ENCODE assay signal across 1 cellular context in genomic region chr14:20412876-20413784, GRCh38.
A peak's percentile ranks its signal among the peaks of the same experiment; 100 is the strongest.
TF ChIP-seq lines count a peak whose summit lies in the region.

Gene TEP1 (minus strand): TSS chr14:20413501. CDS start chr14:20408439, 5,062 bp downstream.

TF ChIP-seq in K562, 482 proteins besides CTCF, POLR2A, EP300 and RAD21 (continued from another document and continues in another):
- TF ChIP-seq JUN (IDR thresholded peaks at IDR 0.05; ENCODE audit: borderline replicate concordance, low read depth, low read length) (no peak), JUN (CRISPR knock-in tag; IDR thresholded peaks at IDR 0.05; ENCODE audit: borderline replicate concordance) (no peak), TAF9B (IDR thresholded peaks at IDR 0.05; ENCODE audit: partially characterized antibody) (peak; percentile 63), CBX1 (IDR thresholded peaks at IDR 0.05; ENCODE audit: low read depth) (no peak), ZNF561 (CRISPR knock-in tag; conservative IDR thresholded peaks at IDR 0.05) (no peak), CREB3L1 (IDR thresholded peaks at IDR 0.05; ENCODE audit: borderline replicate concordance, low read depth) (no peak), PTBP1 (IDR thresholded peaks at IDR 0.05; ENCODE audit: low read depth, low read length) (no peak), ATF1 (CRISPR knock-in tag; IDR thresholded peaks at IDR 0.05) (no peak), ATF1 (tag; IDR thresholded peaks at IDR 0.05) (0 out of 2 replicates have a peak, but pooled peaks have one; percentile 17), ZFX (CRISPR knock-in tag; IDR thresholded peaks at IDR 0.05) (peak; percentile 36; the same call in 1 of the 2 replicates), ETS1 (conservative IDR thresholded peaks at IDR 0.05; ENCODE audit: control insufficient read depth, low read depth, low read length) (no peak), POLR2AphosphoS5 (IDR thresholded peaks at IDR 0.05; ENCODE audit: control insufficient read depth, insufficient read depth, low read depth, low read length) (no peak), ELK1 (CRISPR knock-in tag; IDR thresholded peaks at IDR 0.05) (no peak), MEF2A (IDR thresholded peaks at IDR 0.05; ENCODE audit: control insufficient read depth, low read depth, low read length) (no peak), HNRNPL (IDR thresholded peaks at IDR 0.05; ENCODE audit: low read depth, low read length) (peak; percentile 82; the same call in 1 of the 2 replicates), THAP7 (CRISPR knock-in tag; IDR thresholded peaks at IDR 0.05) (no peak), ZNF24 (IDR thresholded peaks at IDR 0.05) (no peak), DACH1 (IDR thresholded peaks at IDR 0.05; ENCODE audit: partially characterized antibody) (no peak), PRPF4 (IDR thresholded peaks at IDR 0.05; ENCODE audit: insufficient read depth, low read depth, low read length, poor library complexity, severe bottlenecking) (no peak), ZNF589 (CRISPR knock-in tag; IDR thresholded peaks at IDR 0.05; ENCODE audit: low read depth) (no peak), ZNF384 (IDR thresholded peaks at IDR 0.05; ENCODE audit: low read depth, low read length) (no peak), RB1 (IDR thresholded peaks at IDR 0.05; ENCODE audit: low read depth) (0 out of 2 replicates have a peak, but pooled peaks have one; percentile 12), ARID4B (CRISPR knock-in tag; IDR thresholded peaks at IDR 0.05) (no peak), CCNT2 (IDR thresholded peaks at IDR 0.05; ENCODE audit: borderline replicate concordance, extremely low read depth, insufficient read length, low read depth, low read length) (peak; percentile 22), ETV5 (CRISPR knock-in tag; IDR thresholded peaks at IDR 0.05; ENCODE audit: low read depth) (peak; percentile 78; the same call in 1 of the 2 replicates), HES1 (IDR thresholded peaks at IDR 0.05; ENCODE audit: low read depth) (no peak), PCBP2 (IDR thresholded peaks at IDR 0.05; ENCODE audit: low read depth, low read length, poor library complexity, severe bottlenecking) (no peak), GATA2 (CRISPR knock-in tag; IDR thresholded peaks at IDR 0.05) (no peak), ZNF668 (CRISPR knock-in tag; IDR thresholded peaks at IDR 0.05) (no peak), CC2D1A (IDR thresholded peaks at IDR 0.05) (no peak), GABPB2 (CRISPR knock-in tag; conservative IDR thresholded peaks at IDR 0.05) (no peak), ZBTB12 (CRISPR knock-in tag; IDR thresholded peaks at IDR 0.05) (no peak), NFATC3 (IDR thresholded peaks at IDR 0.05) (no peak), ZFPM2 (CRISPR knock-in tag; IDR thresholded peaks at IDR 0.05) (no peak), ZNF232 (CRISPR knock-in tag; IDR thresholded peaks at IDR 0.05) (no peak), HDAC3 (IDR thresholded peaks at IDR 0.05; ENCODE audit: borderline replicate concordance, partially characterized antibody) (no peak), LARP7 (IDR thresholded peaks at IDR 0.05) (no peak), SMAD3 (CRISPR knock-in tag; conservative IDR thresholded peaks at IDR 0.05) (no peak), HDAC1 (IDR thresholded peaks at IDR 0.05) (no peak; a peak in 1 of 4 replicates), ID3 (CRISPR knock-in tag; IDR thresholded peaks at IDR 0.05) (no peak), ID3 (tag; IDR thresholded peaks at IDR 0.05) (no peak), L3MBTL2 (IDR thresholded peaks at IDR 0.05) (0 out of 2 replicates have a peak, but pooled peaks have one; percentile 8), SMAD2 (IDR thresholded peaks at IDR 0.05; ENCODE audit: low read depth, low read length) (no peak), NR3C1 (CRISPR knock-in tag; IDR thresholded peaks at IDR 0.05) (no peak), SMAD1 (IDR thresholded peaks at IDR 0.05; ENCODE audit: low read depth, low read length, partially characterized antibody) (no peak), ZNF12 (CRISPR knock-in tag; IDR thresholded peaks at IDR 0.05) (no peak), MTA3 (IDR thresholded peaks at IDR 0.05; ENCODE audit: borderline replicate concordance) (no peak), KAT8 (IDR thresholded peaks at IDR 0.05; ENCODE audit: low read depth) (no peak)
- TF ChIP-seq, protein P1, sequence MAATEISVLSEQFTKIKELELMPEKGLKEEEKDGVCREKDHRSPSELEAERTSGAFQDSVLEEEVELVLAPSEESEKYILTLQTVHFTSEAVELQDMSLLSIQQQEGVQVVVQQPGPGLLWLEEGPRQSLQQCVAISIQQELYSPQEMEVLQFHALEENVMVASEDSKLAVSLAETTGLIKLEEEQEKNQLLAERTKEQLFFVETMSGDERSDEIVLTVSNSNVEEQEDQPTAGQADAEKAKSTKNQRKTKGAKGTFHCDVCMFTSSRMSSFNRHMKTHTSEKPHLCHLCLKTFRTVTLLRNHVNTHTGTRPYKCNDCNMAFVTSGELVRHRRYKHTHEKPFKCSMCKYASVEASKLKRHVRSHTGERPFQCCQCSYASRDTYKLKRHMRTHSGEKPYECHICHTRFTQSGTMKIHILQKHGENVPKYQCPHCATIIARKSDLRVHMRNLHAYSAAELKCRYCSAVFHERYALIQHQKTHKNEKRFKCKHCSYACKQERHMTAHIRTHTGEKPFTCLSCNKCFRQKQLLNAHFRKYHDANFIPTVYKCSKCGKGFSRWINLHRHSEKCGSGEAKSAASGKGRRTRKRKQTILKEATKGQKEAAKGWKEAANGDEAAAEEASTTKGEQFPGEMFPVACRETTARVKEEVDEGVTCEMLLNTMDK (IDR thresholded peaks at IDR 0.05; ENCODE audit: borderline replicate concordance, insufficient read depth, low read depth, low read length, poor library complexity, severe bottlenecking) = no peak
- TF ChIP-seq, protein P2, sequence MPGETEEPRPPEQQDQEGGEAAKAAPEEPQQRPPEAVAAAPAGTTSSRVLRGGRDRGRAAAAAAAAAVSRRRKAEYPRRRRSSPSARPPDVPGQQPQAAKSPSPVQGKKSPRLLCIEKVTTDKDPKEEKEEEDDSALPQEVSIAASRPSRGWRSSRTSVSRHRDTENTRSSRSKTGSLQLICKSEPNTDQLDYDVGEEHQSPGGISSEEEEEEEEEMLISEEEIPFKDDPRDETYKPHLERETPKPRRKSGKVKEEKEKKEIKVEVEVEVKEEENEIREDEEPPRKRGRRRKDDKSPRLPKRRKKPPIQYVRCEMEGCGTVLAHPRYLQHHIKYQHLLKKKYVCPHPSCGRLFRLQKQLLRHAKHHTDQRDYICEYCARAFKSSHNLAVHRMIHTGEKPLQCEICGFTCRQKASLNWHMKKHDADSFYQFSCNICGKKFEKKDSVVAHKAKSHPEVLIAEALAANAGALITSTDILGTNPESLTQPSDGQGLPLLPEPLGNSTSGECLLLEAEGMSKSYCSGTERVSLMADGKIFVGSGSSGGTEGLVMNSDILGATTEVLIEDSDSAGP (CRISPR knock-in tag; IDR thresholded peaks at IDR 0.05) = no peak
- TF ChIP-seq, protein P3, sequence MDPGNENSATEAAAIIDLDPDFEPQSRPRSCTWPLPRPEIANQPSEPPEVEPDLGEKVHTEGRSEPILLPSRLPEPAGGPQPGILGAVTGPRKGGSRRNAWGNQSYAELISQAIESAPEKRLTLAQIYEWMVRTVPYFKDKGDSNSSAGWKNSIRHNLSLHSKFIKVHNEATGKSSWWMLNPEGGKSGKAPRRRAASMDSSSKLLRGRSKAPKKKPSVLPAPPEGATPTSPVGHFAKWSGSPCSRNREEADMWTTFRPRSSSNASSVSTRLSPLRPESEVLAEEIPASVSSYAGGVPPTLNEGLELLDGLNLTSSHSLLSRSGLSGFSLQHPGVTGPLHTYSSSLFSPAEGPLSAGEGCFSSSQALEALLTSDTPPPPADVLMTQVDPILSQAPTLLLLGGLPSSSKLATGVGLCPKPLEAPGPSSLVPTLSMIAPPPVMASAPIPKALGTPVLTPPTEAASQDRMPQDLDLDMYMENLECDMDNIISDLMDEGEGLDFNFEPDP (CRISPR knock-in tag; IDR thresholded peaks at IDR 0.05) = 0 out of 2 replicates have a peak, but pooled peaks have one; percentile 81
- TF ChIP-seq, protein P4, sequence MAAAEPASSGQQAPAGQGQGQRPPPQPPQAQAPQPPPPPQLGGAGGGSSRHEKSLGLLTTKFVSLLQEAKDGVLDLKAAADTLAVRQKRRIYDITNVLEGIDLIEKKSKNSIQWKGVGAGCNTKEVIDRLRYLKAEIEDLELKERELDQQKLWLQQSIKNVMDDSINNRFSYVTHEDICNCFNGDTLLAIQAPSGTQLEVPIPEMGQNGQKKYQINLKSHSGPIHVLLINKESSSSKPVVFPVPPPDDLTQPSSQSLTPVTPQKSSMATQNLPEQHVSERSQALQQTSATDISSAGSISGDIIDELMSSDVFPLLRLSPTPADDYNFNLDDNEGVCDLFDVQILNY (CRISPR knock-in tag; IDR thresholded peaks at IDR 0.05) = no peak
